In genomic region chr4:1052231-1052671, GRCh38 we compare ENCODE assay signal across 22 cellular contexts. TPM values are rescaled to one million over a fixed set of nuclear protein-coding genes. Genes with fewer than 3 reads are reported as not detected.
A peak's percentile ranks its signal among the peaks of the same experiment; 100 is the strongest.
DNase-seq lines count a peak whose midpoint lies in the region; TF ChIP-seq lines count a peak whose summit lies in the region.
"Had no signal": no experiment of that assay in that cellular context is flagged by ENCODE, and none has a peak within 500 bp of the region (broad histone marks: within the 10 kb centered on the region; RNA-seq: fewer than 3 reads in every experiment).

No MANE protein-coding gene starts in this region.

- H3K36me3 Mint-ChIP-seq in Calu3 (ENCODE audit: insufficient read depth, unreplicated experiment), result peaks cover 3% of the 10 kb centered on the region
- H3K36me3 Mint-ChIP-seq: activated naive CD8-positive, alpha-beta T cell had no signal

- H3K27me3 ChIP-seq in H7 (ENCODE audit: control insufficient read depth, insufficient read depth, low read length) (peaks cover 4% of the 10 kb centered on the region; the same call in 1 of the 2 replicates), osteoblast (ENCODE audit: insufficient read depth, low read length) (peaks cover 28% of the 10 kb centered on the region), tibial nerve (peaks cover 0 to 45% of the 10 kb centered on the region in 2 donors)
- H3K27me3 ChIP-seq: vagina had no signal

- H2AFZ ChIP-seq in osteoblast (ENCODE audit: low read length), result no peak overlapping the region

- CTCF ChIA-PET in Calu3 (lab: Charles Lee), result no interaction called here

- no peaks in the 10 kb centered on the region for H4K20me1 ChIP-seq in osteoblast (ENCODE audit: insufficient read depth, low read length)

- H3K79me2 ChIP-seq in osteoblast (ENCODE audit: insufficient read depth, low read length), result no peaks in the 10 kb centered on the region

- BruUV-seq in Calu3 (replicated peaks; lab: Mats Ljungman, UMichigan), result no TSS peak

- WGBS in tibial nerve, 2 donors, result 57 to 72% methylated on average over 14 to 15 of the region's 15 CpGs

- no peak for TF ChIP-seq CTCF in Calu3 (IDR thresholded peaks at IDR 0.05; ENCODE audit: unreplicated experiment)
- no peak for TF ChIP-seq CTCF in coronary artery (IDR thresholded peaks at IDR 0.05)
- no peak for TF ChIP-seq CTCF in osteoblast (IDR thresholded peaks at IDR 0.05; ENCODE audit: extremely low read depth, low read depth, low read length)
- no peak for TF ChIP-seq CTCF in tibial nerve (IDR thresholded peaks at IDR 0.05)

- H3K4me2 ChIP-seq in osteoblast (ENCODE audit: insufficient read depth, low read length), result no peak overlapping the region

- H3K27me3 Mint-ChIP-seq in Calu3 (ENCODE audit: unreplicated experiment), result peaks cover 22% of the 10 kb centered on the region

- H3K27ac ChIP-seq in coronary artery (no peak overlapping the region), osteoblast (ENCODE audit: low read depth, low read length) (no peak overlapping the region), tibial nerve (no peak overlapping the region)
- H3K27ac ChIP-seq: ascending aorta, vagina had no signal

- TF ChIP-seq EP300 in tibial nerve (IDR thresholded peaks at IDR 0.05), result no peak

- peak overlapping the region; percentile 19 for H3K4me3 Mint-ChIP-seq in Calu3 (ENCODE audit: low read depth, unreplicated experiment)
- H3K4me3 Mint-ChIP-seq: activated CD4-positive, alpha-beta memory T cell treated with anti-CD3 and anti-CD28 coated beads, Interleukin-2, amount 10 ng/mL, durations not matched to agents 7 days and 5 days; activated naive CD8-positive, alpha-beta T cell; activated T-helper 1 cell treated with anti-CD3 and anti-CD28 coated beads, Interleukin-12 subunit alpha, Interleukin-12 subunit beta, Interleukin-2, Interleukin-4 antibody, amounts not matched to agents 30 ng/mL and 10 ng/mL and 1 ng/mL, durations not matched to agents 14 hours and 24 hours and 36 hours had no signal

- H3K4me3 ChIP-seq in H7 (ENCODE audit: insufficient read depth, low read depth, low read length) (no peak overlapping the region), coronary artery (no peak overlapping the region), osteoblast (ENCODE audit: insufficient read depth, low read length) (no peak overlapping the region), tibial nerve (no peak overlapping the region)
- H3K4me3 ChIP-seq: ascending aorta, vagina had no signal

- H3K9me3 ChIP-seq in osteoblast (ENCODE audit: low read depth, low read length) (no peaks in the 10 kb centered on the region), tibial nerve (no peaks in the 10 kb centered on the region)
- H3K9me3 ChIP-seq: ascending aorta, vagina had no signal

- intact Hi-C loops in Calu3 (cut with micrococcal nuclease; ENCODE audit: unreplicated experiment), result no loop called here

- H3K9me3 Mint-ChIP-seq in Calu3 (ENCODE audit: low read depth, unreplicated experiment), result no peaks in the 10 kb centered on the region
- H3K9me3 Mint-ChIP-seq: activated CD4-positive, alpha-beta memory T cell treated with anti-CD3 and anti-CD28 coated beads, Interleukin-2, amount 10 ng/mL, durations not matched to agents 7 days and 5 days; activated T-helper 1 cell treated with anti-CD3 and anti-CD28 coated beads, Interleukin-12 subunit alpha, Interleukin-12 subunit beta, Interleukin-2, Interleukin-4 antibody, amounts not matched to agents 30 ng/mL and 10 ng/mL and 1 ng/mL, durations not matched to agents 14 hours and 24 hours and 36 hours had no signal

- H3K4me1 ChIP-seq in osteoblast (ENCODE audit: insufficient read depth, low read length) (peaks cover 25% of the 10 kb centered on the region), tibial nerve (peaks cover 0 to 38% (median 11%) of the 10 kb centered on the region in 4 donors)

- no peaks in the 10 kb centered on the region for H3K36me3 ChIP-seq in H7 (replicated peaks; ENCODE audit: control insufficient read depth, insufficient read depth, low read length)
- no peaks in the 10 kb centered on the region for H3K36me3 ChIP-seq in osteoblast (ENCODE audit: insufficient read depth, low read length)
- no peaks in the 10 kb centered on the region for H3K36me3 ChIP-seq in tibial nerve
- H3K36me3 ChIP-seq: ascending aorta, vagina had no signal

- no peak for TF ChIP-seq POLR2A in tibial nerve (IDR thresholded peaks at IDR 0.05)

- H3K4me1 Mint-ChIP-seq in Calu3 (ENCODE audit: low read depth, unreplicated experiment), result no peaks in the 10 kb centered on the region

- no peak overlapping the region for H3K27ac Mint-ChIP-seq in Calu3 (ENCODE audit: unreplicated experiment)
- H3K27ac Mint-ChIP-seq: activated CD4-positive, alpha-beta memory T cell treated with anti-CD3 and anti-CD28 coated beads, Interleukin-2, amount 10 ng/mL, durations not matched to agents 7 days and 5 days; activated naive CD8-positive, alpha-beta T cell; activated T-helper 1 cell treated with anti-CD3 and anti-CD28 coated beads, Interleukin-12 subunit alpha, Interleukin-12 subunit beta, Interleukin-2, Interleukin-4 antibody, amounts not matched to agents 30 ng/mL and 10 ng/mL and 1 ng/mL, durations not matched to agents 14 hours and 24 hours and 36 hours had no signal

- no peak for DNase-seq in Calu3
- peak; percentile 42 for DNase-seq in H7
- peak; percentile 55 for DNase-seq in coronary artery (ENCODE audit: low spot score)
- peak; percentile 67 for DNase-seq in osteoblast (ENCODE audit: insufficient read length, low spot score, missing footprints)
- no peak for DNase-seq in globus pallidus (ENCODE audit: low spot score)
- DNase-seq in tibial nerve (ENCODE audit: low spot score in 2 of 2), result no peak
- no peak for DNase-seq in SHP77 treated with DMSO at 0.1 percent for 48 hours (lab: John Stamatoyannopoulos, UW)
- DNase-seq: activated CD4-positive, alpha-beta memory T cell treated with anti-CD3 and anti-CD28 coated beads, Interleukin-2, amount 10 ng/mL, durations not matched to agents 7 days and 5 days; C1 segment of cervical spinal cord; HCEC 1CT; NCI-H1105; NCI-H2029; NCI-H2227 treated with DMSO at 0.1 percent for 48 hours; NCI-H774; small intestine; stimulated activated CD4-positive, alpha-beta T cell treated with anti-CD3 and anti-CD28 coated beads, Interleukin-2, amount 100 ng/mL, for 24 hours; substantia nigra; T1000 had no signal

RNA-seq across cellular contexts. Expression of gene FGFRL1, which starts 40.8 kb away (rescaled TPM):
- 36.8 and 43.2 TPM in 2 replicates for total RNA-seq in Calu3 (2022)
- total RNA-seq in H7 (2014; rRNA removed; shearing (Covaris generic)), result 23.3 and 39.1 TPM in 2 replicates
- total RNA-seq in osteoblast, result 29.2 and 30.8 TPM in 2 replicates
- 10 to 100 TPM; 18.1 to 39.6 (median 26.4) TPM for total RNA-seq in tibial nerve

RNA-seq across cellular contexts. Expression of gene SLC26A1, which starts 59.0 kb away (rescaled TPM):
- total RNA-seq in Calu3 (2022), result 0.49 and 0.68 TPM in 2 replicates
- total RNA-seq in H7 (2014; rRNA removed; shearing (Covaris generic)), result 0.03 and 0.30 TPM in 2 replicates
- 0.36 and 0.59 TPM in 2 replicates for total RNA-seq in osteoblast
- total RNA-seq in tibial nerve, result under 1 TPM in 3 of 4 donors, not detected in 1; 0.20 to 0.30 (median 0.21) TPM
- total RNA-seq: ascending aorta had no signal

Comparison
In these comparisons a context has a peak if more than half of its experiments do, and no peak if none do; other contexts are left out.
1. DNase-seq: peak in H7 (single experiment), coronary artery (single experiment) and osteoblast (single experiment); none in Calu3 (single experiment), globus pallidus (single experiment), tibial nerve (0 of 2) and SHP77 treated with DMSO at 0.1 percent for 48 hours (single experiment).